In the genomic region with DNA sequence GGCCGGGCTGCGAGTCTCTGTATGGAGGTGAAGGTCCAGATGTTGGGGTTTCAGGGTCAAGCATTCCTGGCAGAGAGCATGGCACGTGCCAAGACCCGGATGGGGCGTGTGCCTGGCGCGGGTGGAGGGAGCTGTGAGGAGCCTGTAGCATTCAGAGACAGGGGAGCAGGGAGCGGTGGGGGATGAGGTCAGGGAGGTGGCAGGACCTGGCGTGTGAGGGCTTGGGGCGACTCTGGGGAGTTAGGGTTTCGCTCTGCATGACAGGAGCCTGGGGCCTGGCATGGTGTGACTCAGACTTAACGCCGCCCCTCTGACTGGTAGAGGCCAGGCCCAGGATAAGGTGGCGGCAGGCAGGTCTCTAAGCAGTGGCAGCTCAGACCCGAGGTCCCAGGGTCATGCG, we compare ENCODE assay signal across 25 cellular contexts.
DNase-seq lines count a peak whose midpoint lies in the region; ATAC-seq, FAIRE-seq and TF ChIP-seq lines count a peak whose summit lies in the region.
"Had no signal": no experiment of that assay in that cellular context is flagged by ENCODE, and none has a peak within 500 bp of the region (broad histone marks: within the 10 kb centered on the region; RNA-seq: fewer than 3 reads in every experiment).

No MANE protein-coding gene starts in this region.

- H3K4me3 ChIP-seq in endodermal cell (ENCODE audit: low read length) (no peak overlapping the region), lower lobe of right lung (no peak overlapping the region)
- H3K4me3 ChIP-seq: cardiac muscle cell, lung, tibial artery had no signal

- H3K27me3 Mint-ChIP-seq in endodermal cell (ENCODE audit: insufficient read depth), result peaks cover 79% of the 10 kb centered on the region
- H3K27me3 Mint-ChIP-seq in stimulated activated naive B cell treated with anti-CD40 and anti-IgM and Interleukin-4, amounts not matched to agents 10 μg/mL and 1 μg/mL and 100 μg/mL, for 72 hours, result peaks cover 4 to 6% of the 10 kb centered on the region in 2 donors
- H3K27me3 Mint-ChIP-seq: IgD-negative memory B cell; stimulated activated naive CD8-positive, alpha-beta T cell treated with anti-CD3 and anti-CD28 coated beads, Interleukin-15, amount 100 ng/mL, for 72 hours had no signal

- H3K27ac Mint-ChIP-seq in endodermal cell, result no peak overlapping the region
- H3K27ac Mint-ChIP-seq in stimulated activated naive B cell treated with anti-CD40 and anti-IgM and Interleukin-4, amounts not matched to agents 10 μg/mL and 1 μg/mL and 100 μg/mL, for 72 hours, result peak overlapping the region; percentile 42
- H3K27ac Mint-ChIP-seq: activated T-helper 2 cell treated with anti-CD3 and anti-CD28 coated beads, Interferon-gamma antibody, Interleukin-2, Interleukin-4, amounts not matched to agents 10 μg/mL and 5 μg/mL and 100 μg/mL, durations not matched to agents 14 hours and 24 hours and 36 hours; IgD-negative memory B cell; stimulated activated naive CD8-positive, alpha-beta T cell treated with anti-CD3 and anti-CD28 coated beads, Interleukin-15, amount 100 ng/mL, for 72 hours; WTC11 had no signal

- no peak overlapping the region for H3K9ac ChIP-seq in endodermal cell (ENCODE audit: extremely low read depth, low read length, poor library complexity, severe bottlenecking)

- H3K36me3 ChIP-seq in endodermal cell (ENCODE audit: control insufficient read depth, insufficient read depth, low read length) (no peaks in the 10 kb centered on the region), lower lobe of right lung (no peaks in the 10 kb centered on the region)
- H3K36me3 ChIP-seq: cardiac muscle cell, tibial artery had no signal

- intact Hi-C loops in lower lobe of right lung (cut with DNase I), result no loop called here

- no peaks in the 10 kb centered on the region for H3K4me1 Mint-ChIP-seq in endodermal cell
- H3K4me1 Mint-ChIP-seq in stimulated activated naive B cell treated with anti-CD40 and anti-IgM and Interleukin-4, amounts not matched to agents 10 μg/mL and 1 μg/mL and 100 μg/mL, for 72 hours, result peaks cover 0 to 12% of the 10 kb centered on the region in 2 donors
- H3K4me1 Mint-ChIP-seq: WTC11 had no signal

- DNase-seq in activated effector memory CD4-positive, alpha-beta T cell treated with anti-CD3 and anti-CD28 coated beads, Interleukin-2, amount 50 U/mL, for 16 hours, result peak; percentile 47
- DNase-seq in activated effector memory CD4-positive, alpha-beta T cell treated with Interleukin-2 at 50 U/mL for 16 hours, result no peak
- DNase-seq in endodermal cell (peak; percentile 28), lower lobe of right lung (peak; percentile 23), middle frontal gyrus (ENCODE audit: extremely low spot score, low spot score) (no peak), SHP77 treated with DMSO at 0.1 percent for 48 hours (lab: John Stamatoyannopoulos, UW) (no peak), GM12891 (ENCODE audit: insufficient read length, low spot score) (no peak)
- no peak for DNase-seq in stimulated activated naive B cell treated with anti-CD40 and anti-IgM and Interleukin-4, amounts not matched to agents 10 μg/mL and 1 μg/mL and 100 μg/mL, for 72 hours
- DNase-seq: 8988T; activated CD4-positive, alpha-beta T cell treated with anti-CD3 and anti-CD28 coated beads, Interleukin-2, amount 50 U/mL, for 1 hour; CD8-positive, alpha-beta T cell; DMS 273 treated with DMSO at 0.1 percent for 48 hours; NCI-H1417; NCI-H2081; NCI-H226; stimulated activated naive CD8-positive, alpha-beta T cell treated with anti-CD3 and anti-CD28 coated beads, Interleukin-15, amount 100 ng/mL, for 72 hours; T-helper 9 cell had no signal

- H3K4me1 ChIP-seq in endodermal cell (ENCODE audit: control insufficient read depth, insufficient read depth, low read length) (no peaks in the 10 kb centered on the region), lower lobe of right lung (no peaks in the 10 kb centered on the region)
- H3K4me1 ChIP-seq: tibial artery had no signal

- H3K27me3 ChIP-seq in endodermal cell (ENCODE audit: control insufficient read depth, insufficient read depth, low read length, poor library complexity, severe bottlenecking), result peaks cover 69% of the 10 kb centered on the region
- no peaks in the 10 kb centered on the region for H3K27me3 ChIP-seq in lower lobe of right lung (ENCODE audit: low read depth)

- 90 to 92% methylated on average over 10 to 16 of the region's 16 CpGs for WGBS in endodermal cell (ENCODE audit: insufficient coverage in 1 of 2, insufficient read length in 1 of 2), 2 experiments

- no peak overlapping the region for H3K4me3 Mint-ChIP-seq in endodermal cell
- H3K4me3 Mint-ChIP-seq in stimulated activated naive B cell treated with anti-CD40 and anti-IgM and Interleukin-4, amounts not matched to agents 10 μg/mL and 1 μg/mL and 100 μg/mL, for 72 hours, result no peak overlapping the region
- H3K4me3 Mint-ChIP-seq: CD8-positive, alpha-beta T cell; IgD-negative memory B cell; stimulated activated naive CD8-positive, alpha-beta T cell treated with anti-CD3 and anti-CD28 coated beads, Interleukin-15, amount 100 ng/mL, for 72 hours; WTC11 had no signal

- no peaks in the 10 kb centered on the region for H3K9me3 Mint-ChIP-seq in endodermal cell
- H3K9me3 Mint-ChIP-seq in stimulated activated naive B cell treated with anti-CD40 and anti-IgM and Interleukin-4, amounts not matched to agents 10 μg/mL and 1 μg/mL and 100 μg/mL, for 72 hours, result no peaks in the 10 kb centered on the region
- H3K9me3 Mint-ChIP-seq: activated T-helper 2 cell treated with anti-CD3 and anti-CD28 coated beads, Interferon-gamma antibody, Interleukin-2, Interleukin-4, amounts not matched to agents 10 μg/mL and 5 μg/mL and 100 μg/mL, durations not matched to agents 14 hours and 24 hours and 36 hours; CD8-positive, alpha-beta T cell; IgD-negative memory B cell; stimulated activated naive CD8-positive, alpha-beta T cell treated with anti-CD3 and anti-CD28 coated beads, Interleukin-15, amount 100 ng/mL, for 72 hours; WTC11 had no signal

- no peak for FAIRE-seq in GM12891 (lab: Jason Lieb, UNC)
- FAIRE-seq: endometrium, islet of Langerhans had no signal

- H3K36me3 Mint-ChIP-seq in endodermal cell (ENCODE audit: low read depth), result no peaks in the 10 kb centered on the region
- peaks cover 0 to 9% of the 10 kb centered on the region in 2 donors for H3K36me3 Mint-ChIP-seq in stimulated activated naive B cell treated with anti-CD40 and anti-IgM and Interleukin-4, amounts not matched to agents 10 μg/mL and 1 μg/mL and 100 μg/mL, for 72 hours
- H3K36me3 Mint-ChIP-seq: CD8-positive, alpha-beta T cell; WTC11 had no signal

- peak in 1 of 2 donors; percentile 11 for ATAC-seq in lower lobe of right lung
- no peak for ATAC-seq in stimulated activated naive B cell treated with anti-CD40 and anti-IgM and Interleukin-4, amounts not matched to agents 10 μg/mL and 1 μg/mL and 100 μg/mL, for 72 hours (replicated peaks)
- ATAC-seq: CD8-positive, alpha-beta T cell; stimulated activated naive CD8-positive, alpha-beta T cell treated with anti-CD3 and anti-CD28 coated beads, Interleukin-15, amount 100 ng/mL, for 72 hours; WTC11 had no signal

- no peaks in the 10 kb centered on the region for H3K9me3 ChIP-seq in endodermal cell (ENCODE audit: control insufficient read depth, low read length)
- no peaks in the 10 kb centered on the region for H3K9me3 ChIP-seq in lower lobe of right lung
- H3K9me3 ChIP-seq: tibial artery had no signal

- TF ChIP-seq POLR2A in GM12891 (IDR thresholded peaks at IDR 0.05; ENCODE audit: low read depth, low read length), result no peak

- H3K27ac ChIP-seq in endodermal cell (ENCODE audit: low read depth, low read length), result no peak overlapping the region
- H3K27ac ChIP-seq in lower lobe of right lung, result no peak overlapping the region
- H3K27ac ChIP-seq: cardiac muscle cell, tibial artery had no signal

- TF ChIP-seq CTCF in endodermal cell (conservative IDR thresholded peaks at IDR 0.05) (no peak), lower lobe of right lung (IDR thresholded peaks at IDR 0.05) (no peak)

TF ChIP-seq in GM12891, 5 proteins besides CTCF, POLR2A, EP300 and RAD21:
- TF ChIP-seq TAF1 (IDR thresholded peaks at IDR 0.05; ENCODE audit: low read depth, low read length), result no peak
- TF ChIP-seq POLR2AphosphoS5 (IDR thresholded peaks at IDR 0.05; ENCODE audit: low read depth, low read length), result no peak
- no peak for TF ChIP-seq SPI1 (IDR thresholded peaks at IDR 0.05; ENCODE audit: low read depth, low read length)
- TF ChIP-seq POU2F2 (IDR thresholded peaks at IDR 0.05; ENCODE audit: low read depth, low read length), result no peak
- no peak for TF ChIP-seq PAX5 (IDR thresholded peaks at IDR 0.05; ENCODE audit: insufficient read depth, low read length, severe bottlenecking)

Comparison
In these comparisons a context has a peak if more than half of its experiments do, and no peak if none do; other contexts are left out.
1. DNase-seq: peak in activated effector memory CD4-positive, alpha-beta T cell treated with anti-CD3 and anti-CD28 coated beads, Interleukin-2, amount 50 U/mL, for 16 hours (single experiment), endodermal cell (single experiment) and lower lobe of right lung (single experiment); none in activated effector memory CD4-positive, alpha-beta T cell treated with Interleukin-2 at 50 U/mL for 16 hours (single experiment), stimulated activated naive B cell treated with anti-CD40 and anti-IgM and Interleukin-4, amounts not matched to agents 10 μg/mL and 1 μg/mL and 100 μg/mL, for 72 hours (single experiment), middle frontal gyrus (single experiment), SHP77 treated with DMSO at 0.1 percent for 48 hours (single experiment) and GM12891 (single experiment).